ENCODE assay signal across 8 cellular contexts in genomic region chr1:51192213-51192843, GRCh38. TPM values are rescaled to one million over a fixed set of nuclear protein-coding genes. Genes with fewer than 3 reads are reported as not detected.
DNase-seq lines count a peak whose midpoint lies in the region; FAIRE-seq and TF ChIP-seq lines count a peak whose summit lies in the region.

No MANE protein-coding gene starts in this region.

- H3K9me3 ChIP-seq in breast epithelium (no peaks in the 10 kb centered on the region), kidney (ENCODE audit: control insufficient read depth in 1 of 2, low read length in 2 of 2) (no peaks in the 10 kb centered on the region)

- FAIRE-seq in TTC549 (lab: Jason Lieb, UNC): peak; percentile 73
- FAIRE-seq in kidney (lab: Jason Lieb, UNC): peak; percentile 72

- TF ChIP-seq POLR2A in breast epithelium (IDR thresholded peaks at IDR 0.05): no peak

- no peak overlapping the region for H3K9ac ChIP-seq in kidney (ENCODE audit: low read length in 2 of 2)

- H3K27me3 ChIP-seq in breast epithelium: no peaks in the 10 kb centered on the region

- H3K27ac ChIP-seq in breast epithelium (no peak overlapping the region), kidney (ENCODE audit: low read depth in 2 of 2, low read length in 2 of 2) (no peak overlapping the region)

- no peak overlapping the region for H3K4me3 ChIP-seq in breast epithelium
- no peak overlapping the region for H3K4me3 ChIP-seq in kidney (ENCODE audit: low read length in 2 of 2)

- TF ChIP-seq CTCF in breast epithelium (IDR thresholded peaks at IDR 0.05) (peak; percentile 43 to 62 (median 59)), kidney (IDR thresholded peaks at IDR 0.05; ENCODE audit: borderline replicate concordance, extremely low read depth, insufficient read depth) (peak; percentile 69)

- H3K4me1 ChIP-seq in breast epithelium (no peaks in the 10 kb centered on the region), kidney (ENCODE audit: control insufficient read depth in 1 of 2, insufficient read depth in 1 of 2, low read depth in 1 of 2, low read length in 2 of 2) (no peaks in the 10 kb centered on the region)

- intact Hi-C loops in breast epithelium (cut with DNase I; ENCODE audit: low total_unique reads): no loop called here
- intact Hi-C loops in kidney (cut with DNase I): no loop called here

- DNase-seq in NK-92 treated with Interleukin-12 subunit alpha and Interleukin-12 subunit beta, amount 100 ng/mL, for 24 hours (lab: John Stamatoyannopoulos, UW): peak; percentile 26
- DNase-seq in NK-92 (lab: John Stamatoyannopoulos, UW; ENCODE audit: unreplicated experiment): no peak
- peak; percentile 52 for DNase-seq in NCI-H1105 treated with DMSO at 0.1 percent for 48 hours (lab: John Stamatoyannopoulos, UW)
- peak; percentile 46 to 58 for DNase-seq in breast epithelium (ENCODE audit: low spot score in 2 of 2)
- no peak for DNase-seq in kidney
- DNase-seq in stimulated activated CD4-positive, alpha-beta T cell treated with anti-CD3 and anti-CD28 coated beads, Interleukin-2, amount 100 ng/mL, for 48 hours: peak; percentile 61 to 62
- no peak for DNase-seq in occipital lobe (lab: John Stamatoyannopoulos, UW)

- H3K36me3 ChIP-seq in breast epithelium: no peaks in the 10 kb centered on the region
- no peaks in the 10 kb centered on the region for H3K36me3 ChIP-seq in kidney (ENCODE audit: control insufficient read depth in 1 of 2, insufficient read depth in 2 of 2, low read length in 2 of 2)

RNA-seq across cellular contexts. Expression of gene RNF11, which starts 43.7 kb away (rescaled TPM):
- total RNA-seq in breast epithelium: 100 to 1,000 TPM in 1 of 3 donors, 10 to 100 TPM in 2; 96.0 to 100 (median 96.9) TPM
- total RNA-seq in kidney: 105 TPM
- 62.5 TPM for polyA plus RNA-seq in kidney (ENCODE audit: insufficient read depth, low read depth, low replicate concordance)
- 148 TPM for total RNA-seq in occipital lobe

Comparison
In these comparisons a context has a peak if more than half of its experiments do, and no peak if none do; other contexts are left out.
1. DNase-seq: peak in NK-92 treated with Interleukin-12 subunit alpha and Interleukin-12 subunit beta, amount 100 ng/mL, for 24 hours (single experiment), NCI-H1105 treated with DMSO at 0.1 percent for 48 hours (single experiment), breast epithelium (2 of 2) and stimulated activated CD4-positive, alpha-beta T cell treated with anti-CD3 and anti-CD28 coated beads, Interleukin-2, amount 100 ng/mL, for 48 hours (2 of 2); none in NK-92 (single experiment), kidney (single experiment) and occipital lobe (single experiment).